8 cellular contexts compared by ENCODE assay signal in the genomic region with DNA sequence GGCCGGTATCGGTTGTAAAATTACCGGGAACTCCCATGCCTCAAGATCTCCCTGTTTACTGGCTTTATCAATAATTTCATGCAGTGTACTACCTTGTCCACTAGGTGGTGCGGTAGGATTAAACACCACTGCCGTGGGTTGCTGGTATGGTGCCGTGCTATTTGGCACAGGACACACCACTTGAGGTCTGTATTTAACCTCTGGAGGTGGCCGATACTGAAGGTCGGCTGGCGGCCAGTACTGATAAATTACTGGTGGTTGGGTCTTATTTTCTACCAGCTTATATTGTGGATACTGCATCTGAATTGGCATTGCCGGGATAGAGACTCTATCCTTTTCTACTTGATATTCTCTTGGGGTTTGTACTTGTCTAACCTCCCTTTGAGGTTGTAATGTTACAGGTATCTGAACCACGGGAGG. TPM values are rescaled to one million over a fixed set of nuclear protein-coding genes. Genes with fewer than 3 reads are reported as not detected.
DNase-seq lines count a peak whose midpoint lies in the region; ATAC-seq and TF ChIP-seq lines count a peak whose summit lies in the region.

No MANE protein-coding gene starts in this region.

- H3K4me1 Mint-ChIP-seq in CD4-positive, CD25-positive, alpha-beta regulatory T cell: peaks cover 6 to 14% (median 12%) of the 10 kb centered on the region in 4 donors

- no peaks in the 10 kb centered on the region for H3K9me2 ChIP-seq in SK-N-SH

- H3F3A ChIP-seq in SK-N-SH (replicated peaks; ENCODE audit: insufficient read depth): no peaks in the 10 kb centered on the region

- no peak overlapping the region for H3K9ac ChIP-seq in SK-N-SH

- 11% methylated on average over 11 of the region's 11 CpGs for WGBS in SK-N-SH (ENCODE audit: low lambda C conversion rate)

- peak overlapping the region; percentile 60 for H3K4me2 ChIP-seq in SK-N-SH

- no peak overlapping the region for H3K27ac ChIP-seq in CD4-positive, CD25-positive, alpha-beta regulatory T cell (ENCODE audit: insufficient read depth, low read length, poor library complexity, severe bottlenecking)
- H3K27ac ChIP-seq in SK-N-SH (ENCODE audit: low read depth in 2 of 2, low read length in 1 of 2) (no peak overlapping the region), uterus (peak overlapping the region in 1 of 2 donors; percentile 12)

- H3K4me1 ChIP-seq in CD4-positive, CD25-positive, alpha-beta regulatory T cell (ENCODE audit: control insufficient read depth, insufficient read depth, low read length, poor library complexity, severe bottlenecking): peaks cover 6% of the 10 kb centered on the region
- peaks cover 0 to 9% of the 10 kb centered on the region in 2 experiments; a peak in 2 of 4 replicates for H3K4me1 ChIP-seq in SK-N-SH (ENCODE audit: control insufficient read depth in 1 of 2, insufficient read depth in 2 of 2, low read depth in 1 of 2, low read length in 1 of 2)
- H3K4me1 ChIP-seq in uterus: no peaks in the 10 kb centered on the region

- H3K36me3 Mint-ChIP-seq in CD4-positive, CD25-positive, alpha-beta regulatory T cell: no peaks in the 10 kb centered on the region

- no peaks in the 10 kb centered on the region for H3K36me3 ChIP-seq in CD4-positive, CD25-positive, alpha-beta regulatory T cell (ENCODE audit: control insufficient read depth, insufficient read depth, low read length)
- no peaks in the 10 kb centered on the region for H3K36me3 ChIP-seq in SK-N-SH (replicated peaks in 1 of 2; ENCODE audit: control insufficient read depth in 1 of 2, insufficient read depth in 2 of 2, low read length in 1 of 2)
- H3K36me3 ChIP-seq in uterus: no peaks in the 10 kb centered on the region

- ATAC-seq in CD4-positive, CD25-positive, alpha-beta regulatory T cell (ENCODE audit: low read depth in 2 of 2): peak; percentile 92 to 98
- ATAC-seq in GM21717 (IDR thresholded peaks at IDR 0.05; ENCODE audit: unreplicated experiment): peak; percentile 66

- no peak overlapping the region for H3K4me3 ChIP-seq in CD4-positive, CD25-positive, alpha-beta regulatory T cell (ENCODE audit: low read depth, low read length)
- H3K4me3 ChIP-seq in SK-N-SH (ENCODE audit: low read depth in 2 of 2, low read length in 1 of 2) (peak overlapping the region in 1 of 2 experiments; percentile 20; a peak in 1 of 4 replicates), uterus (peak overlapping the region in 1 of 2 donors; percentile 20)

- TF ChIP-seq RAD21 in SK-N-SH (IDR thresholded peaks at IDR 0.05; ENCODE audit: low read length): peak; percentile 97

- peak overlapping the region; percentile 77 for H2AFZ ChIP-seq in SK-N-SH (ENCODE audit: low read depth)

- no peaks in the 10 kb centered on the region for H3K79me2 ChIP-seq in SK-N-SH (ENCODE audit: insufficient read depth)

- no peaks in the 10 kb centered on the region for H3K9me3 ChIP-seq in CD4-positive, CD25-positive, alpha-beta regulatory T cell (ENCODE audit: control insufficient read depth in 2 of 2, low read length in 2 of 2)
- H3K9me3 ChIP-seq in SK-N-SH: no peaks in the 10 kb centered on the region
- no peaks in the 10 kb centered on the region for H3K9me3 ChIP-seq in uterus

- DNase-seq in CD4-positive, CD25-positive, alpha-beta regulatory T cell: peak; percentile 58 to 82 (median 78)
- DNase-seq in NCI-H1105 treated with DMSO at 0.1 percent for 48 hours (lab: John Stamatoyannopoulos, UW): peak; percentile 91
- peak; percentile 72 for DNase-seq in SK-N-SH
- DNase-seq in activated naive CD4-positive, alpha-beta T cell treated with anti-CD3 and anti-CD28 coated beads, Interleukin-2, amount 50 U/mL, for 16 hours: peak; percentile 58
- DNase-seq in head of caudate nucleus: peak; percentile 35 to 91 (median 72)
- peak in 8 of 10 donors; percentile 53 to 94 (median 68) for DNase-seq in posterior cingulate gyrus
- peak; percentile 74 to 84 for DNase-seq in uterus

- H3K27me3 ChIP-seq in CD4-positive, CD25-positive, alpha-beta regulatory T cell (ENCODE audit: control insufficient read depth, insufficient read depth, low read length): no peaks in the 10 kb centered on the region
- H3K27me3 ChIP-seq in SK-N-SH (ENCODE audit: insufficient read depth): no peaks in the 10 kb centered on the region
- H3K27me3 ChIP-seq in uterus: no peaks in the 10 kb centered on the region

- no peak overlapping the region for H3K27ac Mint-ChIP-seq in CD4-positive, CD25-positive, alpha-beta regulatory T cell

- H3K4me3 Mint-ChIP-seq in CD4-positive, CD25-positive, alpha-beta regulatory T cell: no peak overlapping the region

- intact Hi-C loops in head of caudate nucleus (cut with DNase I) (loop anchor here (5.0 kb wide), 1 partner anchor 241 kb away; no protein-coding TSS in a partner anchor), posterior cingulate gyrus (cut with DNase I) (loop anchor here (1.0 kb wide), 1 partner anchor 242 kb away; no protein-coding TSS in a partner anchor), uterus (cut with DNase I; ENCODE audit: low total_unique reads) (loop anchor here (5.0 kb wide), 1 partner anchor 241 kb away; no protein-coding TSS in a partner anchor)

- no peak for TF ChIP-seq EP300 in SK-N-SH (IDR thresholded peaks at IDR 0.05; ENCODE audit: borderline replicate concordance in 1 of 2, low read depth in 1 of 2, low read length in 1 of 2)

- POLR2A ChIA-PET in SK-N-SH (lab: Yijun Ruan, JAX): no interaction called here

- TF ChIP-seq POLR2A in uterus (IDR thresholded peaks at IDR 0.05): no peak

- H3K27me3 Mint-ChIP-seq in CD4-positive, CD25-positive, alpha-beta regulatory T cell: peaks cover 11% of the 10 kb centered on the region

- H4K20me1 ChIP-seq in SK-N-SH (ENCODE audit: insufficient read depth): no peaks in the 10 kb centered on the region

- CTCF ChIA-PET in SK-N-SH (lab: Yijun Ruan, JAX): interaction anchor here (0.6 to 2.4 kb wide), 43 partner anchors 9 to 490 kb away, joined by 3 to 13 read pairs (median 4); partner anchors contain the start of genes CNPY3, PTCRA and PTK7

- TF ChIP-seq CTCF in SK-N-SH (IDR thresholded peaks at IDR 0.05) (peak; percentile 89), uterus (IDR thresholded peaks at IDR 0.05) (peak; percentile 88 to 95 (median 92))

- no peaks in the 10 kb centered on the region for H3K9me3 Mint-ChIP-seq in CD4-positive, CD25-positive, alpha-beta regulatory T cell

TF ChIP-seq in SK-N-SH, 30 proteins besides CTCF, POLR2A, EP300 and RAD21 (continues in another document):
- TF ChIP-seq RCOR1 (IDR thresholded peaks at IDR 0.05; ENCODE audit: low read length) (0 out of 2 replicates have a peak, but pooled peaks have one; percentile 39), YY1 (IDR thresholded peaks at IDR 0.05; ENCODE audit: low read depth) (no peak), IRF3 (IDR thresholded peaks at IDR 0.05; ENCODE audit: low read depth, low read length) (no peak), RXRA (IDR thresholded peaks at IDR 0.05; ENCODE audit: borderline replicate concordance, low read depth) (no peak), FOXJ3 (CRISPR knock-in tag; IDR thresholded peaks at IDR 0.05) (no peak), NRF1 (IDR thresholded peaks at IDR 0.05; ENCODE audit: low read depth, low read length) (no peak), SMC3 (IDR thresholded peaks at IDR 0.05; ENCODE audit: low read depth, low read length) (peak; percentile 71), SIN3A (IDR thresholded peaks at IDR 0.05; ENCODE audit: borderline replicate concordance, low read depth, low read length) (0 out of 2 replicates have a peak, but pooled peaks have one; percentile 18), TCF12 (IDR thresholded peaks at IDR 0.05) (no peak), POLR2AphosphoS5 (IDR thresholded peaks at IDR 0.05; ENCODE audit: low read depth, low read length) (no peak), RFX5 (IDR thresholded peaks at IDR 0.05; ENCODE audit: low read length) (0 out of 2 replicates have a peak, but pooled peaks have one; percentile 45), MXI1 (IDR thresholded peaks at IDR 0.05; ENCODE audit: low read depth, low read length) (no peak), TEAD4 (IDR thresholded peaks at IDR 0.05; ENCODE audit: borderline replicate concordance, insufficient read depth) (no peak), NFIC (IDR thresholded peaks at IDR 0.05; ENCODE audit: borderline replicate concordance) (peak; percentile 45; the same call in 1 of the 2 replicates)

RNA-seq across cellular contexts. Expression of gene PTCRA, which starts 14.3 kb away (rescaled TPM):
- 1.1 TPM for total RNA-seq in CD4-positive, CD25-positive, alpha-beta regulatory T cell
- polyA plus RNA-seq in CD4-positive, CD25-positive, alpha-beta regulatory T cell: not detected
- polyA plus RNA-seq in SK-N-SH (2012; rRNA removed): not detected in 2 replicates
- not detected in 2 replicates for polyA plus RNA-seq in SK-N-SH (2012; cell fraction: cytosol; rRNA removed)
- polyA plus RNA-seq in SK-N-SH (2012; cell fraction: nucleus; rRNA removed): not detected in 2 replicates
- 1 to 10 TPM in 1 of 4 donors, not detected in 3; 2.0 TPM for total RNA-seq in uterus

RNA-seq across cellular contexts. Expression of gene RPL7L1, which starts 22.1 kb away (rescaled TPM):
- total RNA-seq in CD4-positive, CD25-positive, alpha-beta regulatory T cell: 64.4 TPM
- 10 to 100 TPM; 48.4 to 60.9 (median 54.2) TPM for polyA plus RNA-seq in CD4-positive, CD25-positive, alpha-beta regulatory T cell
- 22.1 and 28.7 TPM in 2 replicates for polyA plus RNA-seq in SK-N-SH (2012; rRNA removed)
- 42.5 and 49.2 TPM in 2 replicates for polyA plus RNA-seq in SK-N-SH (2012; cell fraction: cytosol; rRNA removed)
- 11.6 and 17.3 TPM in 2 replicates for polyA plus RNA-seq in SK-N-SH (2012; cell fraction: nucleus; rRNA removed)
- total RNA-seq in uterus: 100 to 1,000 TPM in 1 of 4 donors, 10 to 100 TPM in 3; 62.9 to 123 (median 82.1) TPM

RNA-seq across cellular contexts. Expression of gene CNPY3, which starts 27.7 kb away (rescaled TPM):
- 42.9 TPM for total RNA-seq in CD4-positive, CD25-positive, alpha-beta regulatory T cell
- polyA plus RNA-seq in CD4-positive, CD25-positive, alpha-beta regulatory T cell: 10 to 100 TPM; 79.2 to 88.8 (median 84.4) TPM
- 59.2 and 77.5 TPM in 2 replicates for polyA plus RNA-seq in SK-N-SH (2012; rRNA removed)
- polyA plus RNA-seq in SK-N-SH (2012; cell fraction: cytosol; rRNA removed): 50.5 and 59.8 TPM in 2 replicates
- polyA plus RNA-seq in SK-N-SH (2012; cell fraction: nucleus; rRNA removed): 53.7 and 63.5 TPM in 2 replicates
- 100 to 1,000 TPM in 1 of 4 donors, 10 to 100 TPM in 3; 23.2 to 130 (median 39.1) TPM for total RNA-seq in uterus

RNA-seq across cellular contexts. Expression of gene GNMT, which starts 59.0 kb away (rescaled TPM):
- total RNA-seq in CD4-positive, CD25-positive, alpha-beta regulatory T cell: 0.99 TPM
- polyA plus RNA-seq in CD4-positive, CD25-positive, alpha-beta regulatory T cell: under 1 TPM in 1 of 4 donors, not detected in 3; 0.22 TPM
- polyA plus RNA-seq in SK-N-SH (2012; rRNA removed): 1.4 and 2.0 TPM in 2 replicates
- 0.48 and 0.56 TPM in 2 replicates for polyA plus RNA-seq in SK-N-SH (2012; cell fraction: cytosol; rRNA removed)
- 11.9 and 12.7 TPM in 2 replicates for polyA plus RNA-seq in SK-N-SH (2012; cell fraction: nucleus; rRNA removed)
- 1 to 10 TPM in 1 of 4 donors, not detected in 3; 1.7 TPM for total RNA-seq in uterus
